In the genomic region with DNA sequence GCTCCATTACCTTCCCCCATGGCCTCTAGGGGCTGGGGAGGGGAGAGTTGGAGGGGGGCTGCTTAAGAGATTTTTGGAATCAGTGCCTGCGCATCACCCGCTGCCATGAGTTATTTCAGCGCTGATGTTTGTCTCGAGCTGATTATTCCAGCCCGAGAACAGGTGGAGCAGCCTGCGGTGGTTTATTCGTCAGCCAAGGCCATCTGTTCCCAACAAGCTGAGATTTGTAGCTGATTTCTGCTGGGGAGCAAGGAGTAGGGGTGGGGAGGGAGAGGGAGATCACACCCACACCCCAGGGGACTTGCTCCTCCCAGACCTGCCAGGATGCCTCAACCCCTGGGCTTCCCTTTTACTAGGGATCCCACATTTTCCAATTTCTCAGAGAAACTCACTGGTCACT, we compare ENCODE assay signal across 27 cellular contexts. TPM values are rescaled to one million over a fixed set of nuclear protein-coding genes. Genes with fewer than 3 reads are reported as not detected.
DNase-seq lines count a peak whose midpoint lies in the region; ATAC-seq and TF ChIP-seq lines count a peak whose summit lies in the region.
"Had no signal": no experiment of that assay in that cellular context is flagged by ENCODE, and none has a peak within 500 bp of the region (broad histone marks: within the 10 kb centered on the region; RNA-seq: fewer than 3 reads in every experiment).

No MANE protein-coding gene starts in this region.

- H3K4me1 Mint-ChIP-seq in brain (peaks cover 85% of the 10 kb centered on the region), neural crest cell (peaks cover 17% of the 10 kb centered on the region), immature natural killer cell (no peaks in the 10 kb centered on the region)
- H3K4me1 Mint-ChIP-seq: activated CD4-positive, alpha-beta T cell treated with anti-CD3 and anti-CD28 coated beads, Interleukin-2, amount 10 ng/mL, durations not matched to agents 24 days and 14 days; B cell had no signal

- DNase-seq in DMS 273 treated with DMSO at 0.1 percent for 48 hours (lab: John Stamatoyannopoulos, UW) (peak; percentile 84), NCI-H524 (lab: John Stamatoyannopoulos, UW) (peak; percentile 100), neural crest cell (ENCODE audit: low read depth, low spot score) (no peak), immature natural killer cell (no peak), NOMO-1 treated with DMSO at 0.1 percent for 48 hours (lab: John Stamatoyannopoulos, UW; ENCODE audit: unreplicated experiment) (no peak)
- DNase-seq in activated T-cell treated with anti-CD3 and anti-CD28 coated beads, Interleukin-2, amount 50 U/mL, for 48 hours = no peak
- DNase-seq: activated CD4-positive, alpha-beta T cell treated with anti-CD3 and anti-CD28 coated beads, Interleukin-2, amount 10 ng/mL, durations not matched to agents 24 days and 14 days; activated CD8-positive, alpha-beta memory T cell treated with anti-CD3 and anti-CD28 coated beads for 24 hours; activated T-cell treated with anti-CD3 and anti-CD28 coated beads for 4 hours; CD8-positive, alpha-beta T cell; DMS153; effector CD8-positive, alpha-beta T cell; H9; mesenchymal stem cell; NCI-H146; NCI-H526 treated with DMSO at 0.1 percent for 48 hours; psoas muscle; SIG-M5; stimulated activated CD4-positive, alpha-beta T cell treated with anti-CD3 and anti-CD28 coated beads, Interleukin-4, amount 100 ng/mL, for 1 hour; stomach; tibial artery had no signal

- no peak for TF ChIP-seq CTCF in brain (conservative IDR thresholded peaks at IDR 0.05)
- TF ChIP-seq CTCF in neural crest cell (conservative IDR thresholded peaks at IDR 0.05) = no peak

- H3K36me3 Mint-ChIP-seq in brain = no peaks in the 10 kb centered on the region
- no peaks in the 10 kb centered on the region for H3K36me3 Mint-ChIP-seq in neural crest cell (ENCODE audit: low read depth)
- peaks cover 0 to 4% (median 0%) of the 10 kb centered on the region in 3 donors for H3K36me3 Mint-ChIP-seq in immature natural killer cell
- H3K36me3 Mint-ChIP-seq: activated naive CD4-positive, alpha-beta T cell treated with anti-CD3 and anti-CD28 coated beads, Interleukin-2, amount 50 U/mL, for 72 hours; CD8-positive, alpha-beta T cell; WTC11 had no signal

- no peaks in the 10 kb centered on the region for H3K27me3 Mint-ChIP-seq in brain
- H3K27me3 Mint-ChIP-seq in neural crest cell (ENCODE audit: low read depth) = no peaks in the 10 kb centered on the region
- H3K27me3 Mint-ChIP-seq in immature natural killer cell (ENCODE audit: low read depth in 3 of 3) = peaks cover 1 to 2% (median 2%) of the 10 kb centered on the region in 3 donors
- H3K27me3 Mint-ChIP-seq: activated CD4-positive, alpha-beta T cell treated with anti-CD3 and anti-CD28 coated beads, Interleukin-2, amount 10 ng/mL, durations not matched to agents 24 days and 14 days; B cell had no signal

- ATAC-seq in GM19463 (IDR thresholded peaks at IDR 0.05; ENCODE audit: unreplicated experiment) = no peak
- ATAC-seq: CD8-positive, alpha-beta T cell; psoas muscle; sciatic nerve; WTC11 had no signal

- H3K9me3 Mint-ChIP-seq in brain (no peaks in the 10 kb centered on the region), neural crest cell (no peaks in the 10 kb centered on the region), immature natural killer cell (no peaks in the 10 kb centered on the region)
- H3K9me3 Mint-ChIP-seq: activated CD4-positive, alpha-beta T cell treated with anti-CD3 and anti-CD28 coated beads, Interleukin-2, amount 10 ng/mL, durations not matched to agents 24 days and 14 days; activated naive CD4-positive, alpha-beta T cell treated with anti-CD3 and anti-CD28 coated beads, Interleukin-2, amount 50 U/mL, for 72 hours; CD8-positive, alpha-beta T cell; H9; WTC11 had no signal

- H3K4me3 Mint-ChIP-seq in brain = peak overlapping the region in 2 of 5 experiments; percentile 52 to 79
- no peak overlapping the region for H3K4me3 Mint-ChIP-seq in neural crest cell
- H3K4me3 Mint-ChIP-seq in immature natural killer cell = no peak overlapping the region
- H3K4me3 Mint-ChIP-seq: activated CD4-positive, alpha-beta T cell treated with anti-CD3 and anti-CD28 coated beads, Interleukin-2, amount 10 ng/mL, durations not matched to agents 24 days and 14 days; B cell; CD8-positive, alpha-beta T cell; H9; WTC11 had no signal

- H3K27ac Mint-ChIP-seq in brain (peak overlapping the region; percentile 71 to 100 (median 96)), neural crest cell (ENCODE audit: unreplicated experiment) (peak overlapping the region; percentile 90), immature natural killer cell (no peak overlapping the region)
- H3K27ac Mint-ChIP-seq: activated CD4-positive, alpha-beta T cell treated with anti-CD3 and anti-CD28 coated beads, Interleukin-2, amount 10 ng/mL, durations not matched to agents 24 days and 14 days; activated naive CD4-positive, alpha-beta T cell treated with anti-CD3 and anti-CD28 coated beads, Interleukin-2, amount 50 U/mL, for 72 hours; B cell; CD8-positive, alpha-beta T cell had no signal

RNA-seq across cellular contexts. Expression of a gene that starts 23.1 kb away (rescaled TPM):
- 12.4 TPM for polyA plus RNA-seq in brain (ENCODE audit: insufficient read depth, low read depth, low replicate concordance)
- 3.3 and 4.1 TPM in 2 replicates for total RNA-seq in neural crest cell
- 1 to 10 TPM; 1.6 to 2.7 (median 2.0) TPM for polyA plus RNA-seq in immature natural killer cell

Comparison
In these comparisons a context has a peak if more than half of its experiments do, and no peak if none do; other contexts are left out.
1. DNase-seq: peak in DMS 273 treated with DMSO at 0.1 percent for 48 hours (single experiment) and NCI-H524 (2 of 2); none in neural crest cell (single experiment), immature natural killer cell (0 of 3), NOMO-1 treated with DMSO at 0.1 percent for 48 hours (single experiment) and activated T-cell treated with anti-CD3 and anti-CD28 coated beads, Interleukin-2, amount 50 U/mL, for 48 hours (0 of 2).
2. H3K27ac Mint-ChIP-seq: peak in brain (5 of 5) and neural crest cell (single experiment); none in immature natural killer cell (0 of 6).